In genomic region chr16:88070341-88070740, GRCh38 we compare ENCODE assay signal across 14 cellular contexts.
A peak's percentile ranks its signal among the peaks of the same experiment; 100 is the strongest.
DNase-seq lines count a peak whose midpoint lies in the region; ATAC-seq and TF ChIP-seq lines count a peak whose summit lies in the region.
"Had no signal": no experiment of that assay in that cellular context is flagged by ENCODE, and none has a peak within 500 bp of the region (broad histone marks: within the 10 kb centered on the region; RNA-seq: fewer than 3 reads in every experiment).

No MANE protein-coding gene starts in this region.

- no peaks in the 10 kb centered on the region for H3K9me2 ChIP-seq in OCI-LY7 (ENCODE audit: insufficient read depth, low read length)

- TF ChIP-seq POLR2A in right lobe of liver (IDR thresholded peaks at IDR 0.05) (no peak), vagina (IDR thresholded peaks at IDR 0.05) (no peak)

- H3K4me3 ChIP-seq in right cardiac atrium (ENCODE audit: low read length) = no peak overlapping the region
- H3K4me3 ChIP-seq in OCI-LY7 (ENCODE audit: low read depth, low read length, poor library complexity, severe bottlenecking) = peak overlapping the region; percentile 22
- no peak overlapping the region for H3K4me3 ChIP-seq in lower lobe of right lung
- no peak overlapping the region for H3K4me3 ChIP-seq in right lobe of liver
- H3K4me3 ChIP-seq in vagina = no peak overlapping the region
- H3K4me3 ChIP-seq: MG63 had no signal

- H3K27ac ChIP-seq in right cardiac atrium (ENCODE audit: low read length) (no peak overlapping the region), OCI-LY7 (ENCODE audit: low read depth, low read length, poor library complexity, severe bottlenecking) (peak overlapping the region; percentile 92), lower lobe of right lung (no peak overlapping the region), right lobe of liver (no peak overlapping the region), vagina (no peak overlapping the region)

- H3K27me3 ChIP-seq in right cardiac atrium (ENCODE audit: control insufficient read depth, insufficient read depth) = no peaks in the 10 kb centered on the region
- no peaks in the 10 kb centered on the region for H3K27me3 ChIP-seq in lower lobe of right lung (ENCODE audit: low read depth)
- H3K27me3 ChIP-seq in right lobe of liver = no peaks in the 10 kb centered on the region
- no peaks in the 10 kb centered on the region for H3K27me3 ChIP-seq in vagina
- H3K27me3 ChIP-seq: MG63 had no signal

- H3K79me2 ChIP-seq in OCI-LY7 (ENCODE audit: insufficient read depth, low read depth, low read length) = no peaks in the 10 kb centered on the region

- intact Hi-C loops in right cardiac atrium (cut with DNase I) (no loop called here), left cardiac atrium (cut with DNase I) (no loop called here), OCI-LY7 (cut with micrococcal nuclease; ENCODE audit: unreplicated experiment) (no loop called here), lower lobe of right lung (cut with DNase I) (no loop called here), right lobe of liver (cut with DNase I) (no loop called here), vagina (cut with DNase I) (no loop called here)

- POLR2A ChIA-PET in OCI-LY7 (lab: Charles Lee) = interaction anchor here (0.6 to 0.7 kb wide), 2 partner anchors 8 to 901 kb away, joined by 3 read pairs; no protein-coding TSS in a partner anchor

- no peaks in the 10 kb centered on the region for H4K20me1 ChIP-seq in OCI-LY7 (ENCODE audit: insufficient read depth, low read length)

- H3K4me2 ChIP-seq in OCI-LY7 (ENCODE audit: low read length) = peak overlapping the region; percentile 70

- no peaks in the 10 kb centered on the region for H3K4me1 ChIP-seq in right cardiac atrium (ENCODE audit: control insufficient read depth, insufficient read depth, low read length)
- peaks cover 29% of the 10 kb centered on the region for H3K4me1 ChIP-seq in OCI-LY7 (ENCODE audit: insufficient read depth, low read length, poor library complexity, severe bottlenecking)
- H3K4me1 ChIP-seq in lower lobe of right lung = no peaks in the 10 kb centered on the region
- no peaks in the 10 kb centered on the region for H3K4me1 ChIP-seq in right lobe of liver
- H3K4me1 ChIP-seq in vagina = peaks cover 5% of the 10 kb centered on the region

- H2AFZ ChIP-seq in OCI-LY7 (ENCODE audit: low read length) = peak overlapping the region; percentile 60; the same call in 1 of the 2 replicates

- in situ Hi-C loops in ACHN (cut with HindIII; ENCODE audit: low pct_ligation_motif_present, low pct_unique_long_range_greater_than_20kb, low sequenced_read_pairs) = no loop called here

- ATAC-seq in right cardiac atrium = no peak
- ATAC-seq in left cardiac atrium = no peak
- no peak for ATAC-seq in lower lobe of right lung
- no peak for ATAC-seq in right lobe of liver
- ATAC-seq in GM21529 (IDR thresholded peaks at IDR 0.05; ENCODE audit: unreplicated experiment) = no peak

- WGBS in right cardiac atrium = 92% methylated on average over 12 of the region's 12 CpGs
- WGBS in right lobe of liver (ENCODE audit: insufficient coverage, low coverage, low lambda C conversion rate, missing lambda C conversion rate) = 86% methylated on average over 10 of the region's 12 CpGs

- CTCF ChIA-PET in OCI-LY7 (lab: Charles Lee; ENCODE audit: unreplicated experiment) = no interaction called here

- TF ChIP-seq CTCF in OCI-LY7 (conservative IDR thresholded peaks at IDR 0.05; ENCODE audit: low read length) (no peak), lower lobe of right lung (IDR thresholded peaks at IDR 0.05) (no peak), right lobe of liver (IDR thresholded peaks at IDR 0.05) (no peak), vagina (IDR thresholded peaks at IDR 0.05) (no peak)

- H3K9me3 ChIP-seq in right cardiac atrium (ENCODE audit: control insufficient read depth, low read length) (no peaks in the 10 kb centered on the region), OCI-LY7 (ENCODE audit: low read length) (no peaks in the 10 kb centered on the region), lower lobe of right lung (no peaks in the 10 kb centered on the region), right lobe of liver (no peaks in the 10 kb centered on the region), vagina (no peaks in the 10 kb centered on the region)
- H3K9me3 ChIP-seq: MG63 had no signal

- H3K36me3 ChIP-seq in OCI-LY7 (ENCODE audit: insufficient read depth, low read length) (peaks cover 15% of the 10 kb centered on the region; the same call in 1 of the 2 replicates), lower lobe of right lung (peaks cover 55% of the 10 kb centered on the region), right lobe of liver (peaks cover 0 to 27% (median 0%) of the 10 kb centered on the region in 4 donors), vagina (peaks cover 0 to 16% of the 10 kb centered on the region in 2 donors)
- H3K36me3 ChIP-seq: MG63 had no signal

- DNase-seq in right cardiac atrium (peak; percentile 9 to 17 (median 14)), left cardiac atrium (no peak), OCI-LY7 (ENCODE audit: low spot score) (no peak), lower lobe of right lung (peak; percentile 31), right lobe of liver (no peak), vagina (ENCODE audit: extremely low spot score in 2 of 2) (no peak), ACHN (no peak)
- DNase-seq: COR-L47, Karpas-422, MG63, NCI-H1105, NCI-H187, NCI-H345 had no signal

- no TSS peak for BruUV-seq in OCI-LY7 (replicated peaks; lab: Mats Ljungman, UMichigan)

Comparison
In these comparisons a context has a peak if more than half of its experiments do, and no peak if none do; other contexts are left out.
1. DNase-seq: peak in right cardiac atrium (3 of 3) and lower lobe of right lung (single experiment); none in left cardiac atrium (single experiment), OCI-LY7 (single experiment), right lobe of liver (0 of 3), vagina (0 of 2) and ACHN (single experiment).